15 cellular contexts compared by ENCODE assay signal in genomic region chr5:107705390-107706014, GRCh38. TPM values are rescaled to one million over a fixed set of nuclear protein-coding genes. Genes with fewer than 3 reads are reported as not detected.
DNase-seq lines count a peak whose midpoint lies in the region; ATAC-seq, FAIRE-seq and TF ChIP-seq lines count a peak whose summit lies in the region.
"Had no signal": no experiment of that assay in that cellular context is flagged by ENCODE, and none has a peak within 500 bp of the region (broad histone marks: within the 10 kb centered on the region; RNA-seq: fewer than 3 reads in every experiment).

No MANE protein-coding gene starts in this region.

- POLR2A ChIA-PET in PC-3 (lab: Charles Lee; ENCODE audit: unreplicated experiment): no interaction called here

- H3K9me2 ChIP-seq in PC-3 (replicated peaks; ENCODE audit: low read length): no peaks in the 10 kb centered on the region

- no peak overlapping the region for H3K9ac ChIP-seq in PC-3 (ENCODE audit: low read length)

- TF ChIP-seq CTCF in PC-3 (conservative IDR thresholded peaks at IDR 0.05; ENCODE audit: low read depth, low read length) (no peak), epithelial cell of esophagus (IDR thresholded peaks at IDR 0.05; ENCODE audit: insufficient read depth, low read depth, low read length, missing control alignments) (no peak), pancreas (IDR thresholded peaks at IDR 0.05) (no peak)

- peak; percentile 75 for ATAC-seq in PC-3
- no peak for ATAC-seq in pancreas

- H3K27me3 ChIP-seq in PC-3 (ENCODE audit: low read length): no peaks in the 10 kb centered on the region
- H3K27me3 ChIP-seq in pancreas: peaks cover 0 to 3% (median 0%) of the 10 kb centered on the region in 4 donors

- BruUV-seq in PC-3 (replicated peaks; lab: Mats Ljungman, UMichigan): no TSS peak

- H3K27ac ChIP-seq in PC-3 (ENCODE audit: low read length) (no peak overlapping the region), pancreas (no peak overlapping the region)
- H3K27ac ChIP-seq: HL-60, skin epidermis had no signal

- DNase-seq in GM03348 (ENCODE audit: low spot score) (peak; percentile 23), PC-3 (peak; percentile 78), epithelial cell of esophagus (ENCODE audit: low read depth) (peak; percentile 90), renal cortical epithelial cell (ENCODE audit: low read depth) (peak; percentile 72), D341Med (ENCODE audit: low spot score) (no peak), RPMI8226 (no peak), pancreas (no peak), ureter (ENCODE audit: low spot score) (no peak)
- DNase-seq: activated CD4-positive, alpha-beta T cell treated with anti-CD3 and anti-CD28 coated beads for 4 hours; midbrain; NCI-H1092; NCI-H526 had no signal

- intact Hi-C loops in PC-3 (cut with micrococcal nuclease) (no loop called here), pancreas (cut with DNase I) (no loop called here)

- H2AFZ ChIP-seq in PC-3 (ENCODE audit: low read length): 0 out of 2 replicates have a peak overlapping the region, but pooled peaks have one; percentile 7

- CTCF ChIA-PET in PC-3 (lab: Charles Lee): no interaction called here

- H3K9me3 ChIP-seq in PC-3 (ENCODE audit: low read length) (no peaks in the 10 kb centered on the region), pancreas (no peaks in the 10 kb centered on the region)

- FAIRE-seq in pancreas (lab: Jason Lieb, UNC): no peak

- no peaks in the 10 kb centered on the region for H3F3A ChIP-seq in PC-3 (ENCODE audit: low read length, unreplicated experiment)

- H3K4me2 ChIP-seq in PC-3 (ENCODE audit: low read length): peak overlapping the region; percentile 34

- H4K20me1 ChIP-seq in PC-3 (ENCODE audit: low read length): no peaks in the 10 kb centered on the region

- no peaks in the 10 kb centered on the region for H3K79me2 ChIP-seq in PC-3 (ENCODE audit: low read length)

- H3K4me3 ChIP-seq in PC-3 (ENCODE audit: low read length) (no peak overlapping the region), epithelial cell of esophagus (ENCODE audit: low read length) (no peak overlapping the region), pancreas (no peak overlapping the region)
- H3K4me3 ChIP-seq: skin epidermis had no signal

- H3K36me3 ChIP-seq in PC-3 (ENCODE audit: low read depth, low read length): no peaks in the 10 kb centered on the region
- H3K36me3 ChIP-seq in pancreas: no peaks in the 10 kb centered on the region

- H3K4me1 ChIP-seq in PC-3 (ENCODE audit: insufficient read depth, low read length): peaks cover 12% of the 10 kb centered on the region
- H3K4me1 ChIP-seq in pancreas: no peaks in the 10 kb centered on the region

- 65 to 72% methylated on average over 5 of the region's 5 CpGs for WGBS in pancreas, 2 donors

RNA-seq across cellular contexts. Expression of gene EFNA5, which starts 34.8 kb away (rescaled TPM):
- total RNA-seq in PC-3 (2014; rRNA removed): 5.1 and 5.4 TPM in 2 replicates
- 27.8 and 107 TPM in 2 replicates for total RNA-seq in renal cortical epithelial cell
- 1 to 10 TPM in 5 of 6 donors, under 1 TPM in 1; 0.23 to 3.8 (median 2.2) TPM for total RNA-seq in pancreas
- 1 to 10 TPM in 1 of 2 donors, under 1 TPM in 1; 0.72 to 2.2 TPM for polyA plus RNA-seq in pancreas
- total RNA-seq in ureter: 60.4 TPM
- total RNA-seq: activated T-helper 1 cell treated with anti-CD3 and anti-CD28 coated beads, Interleukin-12 subunit alpha, Interleukin-12 subunit beta, Interleukin-2, Interleukin-4 antibody, amounts not matched to agents 30 ng/mL and 10 ng/mL and 1 ng/mL, durations not matched to agents 14 hours and 24 hours and 36 hours had no signal

Comparison
In these comparisons a context has a peak if more than half of its experiments do, and no peak if none do; other contexts are left out.
1. DNase-seq: peak in GM03348 (single experiment), PC-3 (single experiment), epithelial cell of esophagus (single experiment) and renal cortical epithelial cell (single experiment); none in D341Med (single experiment), RPMI8226 (single experiment), pancreas (0 of 6) and ureter (single experiment).